In genomic region chr3:120173056-120173675, GRCh38 we compare ENCODE assay signal across 18 cellular contexts.
"Had no signal": no experiment of that assay in that cellular context is flagged by ENCODE, and none has a peak within 500 bp of the region (broad histone marks: within the 10 kb centered on the region; RNA-seq: fewer than 3 reads in every experiment).

No MANE protein-coding gene starts in this region.

- H3K36me3 ChIP-seq: brain microvascular endothelial cell, prostate gland, transverse colon had no signal

- H3K4me1 Mint-ChIP-seq: natural killer cell had no signal

- H3K4me1 ChIP-seq: prostate gland had no signal

- H3K9me3 Mint-ChIP-seq: activated CD4-positive, alpha-beta memory T cell treated with anti-CD3 and anti-CD28 coated beads for 36 hours; activated T-cell treated with anti-CD3 and anti-CD28 coated beads, Interleukin-2, amount 50 U/mL, for 4 hours; natural killer cell had no signal

- H3K9me3 ChIP-seq: prostate gland, transverse colon had no signal

- H3K36me3 Mint-ChIP-seq: activated CD4-positive, alpha-beta memory T cell treated with anti-CD3 and anti-CD28 coated beads for 36 hours; activated naive CD8-positive, alpha-beta T cell; natural killer cell had no signal

- H3K4me3 Mint-ChIP-seq: activated CD4-positive, alpha-beta memory T cell treated with anti-CD3 and anti-CD28 coated beads for 36 hours; activated naive CD8-positive, alpha-beta T cell; activated T-cell treated with anti-CD3 and anti-CD28 coated beads, Interleukin-2, amount 50 U/mL, for 4 hours; natural killer cell had no signal

- H3K27me3 Mint-ChIP-seq: activated naive CD8-positive, alpha-beta T cell had no signal

- H3K27ac ChIP-seq: brain microvascular endothelial cell, foreskin keratinocyte, prostate gland, transverse colon, VCaP had no signal

- H3K4me3 ChIP-seq: prostate gland, transverse colon had no signal

- H3K27me3 ChIP-seq: brain microvascular endothelial cell, foreskin keratinocyte, transverse colon had no signal

- ATAC-seq: activated T-cell treated with anti-CD3 and anti-CD28 coated beads, Interleukin-2, amount 50 U/mL, for 4 hours; foreskin keratinocyte; left cardiac atrium; natural killer cell; sciatic nerve had no signal

- DNase-seq: activated CD4-positive, alpha-beta memory T cell treated with anti-CD3 and anti-CD28 coated beads for 36 hours; activated gamma-delta T cell; activated T-cell treated with anti-CD3 and anti-CD28 coated beads, Interleukin-2, amount 50 U/mL, for 4 hours; amygdala; brain microvascular endothelial cell; cerebellar nuclear complex; foreskin keratinocyte; left cardiac atrium; natural killer cell; nucleus accumbens; stimulated activated CD4-positive, alpha-beta T cell treated with anti-CD3 and anti-CD28 coated beads, Interleukin-2, amount 100 ng/mL, for 24 hours; stimulated activated naive CD4-positive, alpha-beta T cell; substantia nigra; transverse colon had no signal

- H3K27ac Mint-ChIP-seq: activated CD4-positive, alpha-beta memory T cell treated with anti-CD3 and anti-CD28 coated beads for 36 hours; activated naive CD8-positive, alpha-beta T cell; natural killer cell had no signal
